In the genomic region with DNA sequence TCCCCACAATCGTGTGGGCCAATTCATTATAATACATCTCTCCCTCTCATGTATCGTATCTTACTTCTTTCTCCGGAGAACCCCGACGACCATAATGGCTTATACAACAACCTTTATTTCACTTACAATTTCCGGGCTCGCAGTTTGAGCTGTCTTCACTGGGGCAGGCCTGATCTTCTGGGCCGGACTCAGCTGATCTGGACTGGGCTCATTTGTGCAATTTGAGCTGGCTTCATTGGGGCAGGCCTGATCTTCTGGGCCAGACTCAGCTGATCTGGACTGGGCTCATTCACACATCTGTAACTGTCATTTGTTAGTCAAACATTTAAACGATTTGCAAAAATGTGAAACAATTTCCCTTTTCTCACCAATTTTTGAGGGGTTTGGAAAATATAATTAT, we compare ENCODE assay signal across 30 cellular contexts.
"Had no signal": no experiment of that assay in that cellular context is flagged by ENCODE, and none has a peak within 500 bp of the region (broad histone marks: within the 10 kb centered on the region; RNA-seq: fewer than 3 reads in every experiment).

No MANE protein-coding gene starts in this region.

- H3K79me2 ChIP-seq: parathyroid adenoma had no signal

- H3K27me3 ChIP-seq: esophagus squamous epithelium, heart right ventricle, sigmoid colon, upper lobe of right lung had no signal

- H3K9ac ChIP-seq: parathyroid adenoma had no signal

- H3K27me3 Mint-ChIP-seq: activated CD4-positive, alpha-beta memory T cell treated with anti-CD3 and anti-CD28 coated beads, Interleukin-2, amount 10 ng/mL, durations not matched to agents 7 days and 5 days; activated CD4-positive, alpha-beta T cell treated with anti-CD3 and anti-CD28 coated beads, Interleukin-2, amount 10 ng/mL, durations not matched to agents 7 days and 5 days; activated naive CD4-positive, alpha-beta T cell treated with anti-CD3 and anti-CD28 coated beads, Interleukin-2, amount 10 ng/mL, durations not matched to agents 7 days and 5 days; activated T-cell treated with anti-CD3 and anti-CD28 coated beads, Interleukin-2, amount 50 U/mL, for 24 hours; stimulated activated memory B cell treated with anti-CD40 and anti-IgM and Interleukin-4, amounts not matched to agents 10 μg/mL and 1 μg/mL and 100 μg/mL, for 72 hours; stimulated activated naive CD8-positive, alpha-beta T cell treated with anti-CD3 and anti-CD28 coated beads, Interleukin-15, amount 100 ng/mL, for 72 hours had no signal

- H3K9me3 ChIP-seq: esophagus squamous epithelium, sigmoid colon, upper lobe of right lung had no signal

- H3K36me3 Mint-ChIP-seq: activated naive CD4-positive, alpha-beta T cell treated with anti-CD3 and anti-CD28 coated beads, Interleukin-2, amount 10 ng/mL, durations not matched to agents 7 days and 5 days; immature natural killer cell; mesothelial cell of epicardium; naive B cell; stimulated activated memory B cell treated with anti-CD40 and anti-IgM and Interleukin-4, amounts not matched to agents 10 μg/mL and 1 μg/mL and 100 μg/mL, for 72 hours had no signal

- H3K4me3 Mint-ChIP-seq: activated CD4-positive, alpha-beta memory T cell treated with anti-CD3 and anti-CD28 coated beads, Interleukin-2, amount 10 ng/mL, durations not matched to agents 7 days and 5 days; activated CD4-positive, alpha-beta T cell treated with anti-CD3 and anti-CD28 coated beads, Interleukin-2, amount 10 ng/mL, durations not matched to agents 7 days and 5 days; activated naive CD4-positive, alpha-beta T cell treated with anti-CD3 and anti-CD28 coated beads, Interleukin-2, amount 10 ng/mL, durations not matched to agents 7 days and 5 days; activated T-cell treated with anti-CD3 and anti-CD28 coated beads, Interleukin-2, amount 50 U/mL, for 24 hours; immature natural killer cell; mesothelial cell of epicardium; naive B cell; nephron progenitor cell; stimulated activated memory B cell treated with anti-CD40 and anti-IgM and Interleukin-4, amounts not matched to agents 10 μg/mL and 1 μg/mL and 100 μg/mL, for 72 hours; stimulated activated naive CD8-positive, alpha-beta T cell treated with anti-CD3 and anti-CD28 coated beads, Interleukin-15, amount 100 ng/mL, for 72 hours had no signal

- DNase-seq: activated CD4-positive, alpha-beta memory T cell treated with anti-CD3 and anti-CD28 coated beads, Interleukin-2, amount 10 ng/mL, durations not matched to agents 7 days and 5 days; activated CD4-positive, alpha-beta T cell treated with anti-CD3 and anti-CD28 coated beads for 1 hour; activated CD4-positive, alpha-beta T cell treated with anti-CD3 and anti-CD28 coated beads, Interleukin-2, amount 10 ng/mL, durations not matched to agents 7 days and 5 days; activated CD8-positive, alpha-beta memory T cell treated with anti-CD3 and anti-CD28 coated beads, Interleukin-2, amount 50 U/mL, for 48 hours; activated gamma-delta T cell; activated naive CD4-positive, alpha-beta T cell treated with anti-CD3 and anti-CD28 coated beads, Interleukin-2, amount 10 ng/mL, durations not matched to agents 7 days and 5 days; activated T-cell treated with anti-CD3 and anti-CD28 coated beads, Interleukin-2, amount 50 U/mL, for 24 hours; amniotic stem cell; central memory CD4-positive, alpha-beta T cell; esophagus squamous epithelium; foreskin melanocyte; heart right ventricle; immature natural killer cell; kidney; left colon; naive B cell; nephron progenitor cell; occipital lobe; psoas muscle; sigmoid colon; small intestine; stimulated activated CD4-positive, alpha-beta T cell treated with anti-CD3 and anti-CD28 coated beads, Interleukin-4, amount 100 ng/mL, for 24 hours; stimulated activated naive CD8-positive, alpha-beta T cell treated with anti-CD3 and anti-CD28 coated beads, Interleukin-15, amount 100 ng/mL, for 72 hours; substantia nigra; T-helper 2 cell; upper lobe of right lung had no signal

- H3K27ac ChIP-seq: epithelial cell of prostate, esophagus squamous epithelium, heart right ventricle, parathyroid adenoma, psoas muscle, sigmoid colon, upper lobe of right lung had no signal

- H3K9me3 Mint-ChIP-seq: activated CD4-positive, alpha-beta T cell treated with anti-CD3 and anti-CD28 coated beads, Interleukin-2, amount 10 ng/mL, durations not matched to agents 7 days and 5 days; activated naive CD4-positive, alpha-beta T cell treated with anti-CD3 and anti-CD28 coated beads, Interleukin-2, amount 10 ng/mL, durations not matched to agents 7 days and 5 days; activated T-cell treated with anti-CD3 and anti-CD28 coated beads, Interleukin-2, amount 50 U/mL, for 24 hours; stimulated activated naive CD8-positive, alpha-beta T cell treated with anti-CD3 and anti-CD28 coated beads, Interleukin-15, amount 100 ng/mL, for 72 hours had no signal

- H3K27ac Mint-ChIP-seq: activated CD4-positive, alpha-beta memory T cell treated with anti-CD3 and anti-CD28 coated beads, Interleukin-2, amount 10 ng/mL, durations not matched to agents 7 days and 5 days; activated CD4-positive, alpha-beta T cell treated with anti-CD3 and anti-CD28 coated beads, Interleukin-2, amount 10 ng/mL, durations not matched to agents 7 days and 5 days; activated naive CD4-positive, alpha-beta T cell treated with anti-CD3 and anti-CD28 coated beads, Interleukin-2, amount 10 ng/mL, durations not matched to agents 7 days and 5 days; activated T-cell treated with anti-CD3 and anti-CD28 coated beads, Interleukin-2, amount 50 U/mL, for 24 hours; immature natural killer cell; mesothelial cell of epicardium; naive B cell; nephron progenitor cell; stimulated activated memory B cell treated with anti-CD40 and anti-IgM and Interleukin-4, amounts not matched to agents 10 μg/mL and 1 μg/mL and 100 μg/mL, for 72 hours; stimulated activated naive CD8-positive, alpha-beta T cell treated with anti-CD3 and anti-CD28 coated beads, Interleukin-15, amount 100 ng/mL, for 72 hours had no signal

- H3K36me3 ChIP-seq: esophagus squamous epithelium, heart right ventricle, sigmoid colon, upper lobe of right lung had no signal

- ATAC-seq: heart right ventricle; left colon; psoas muscle; stimulated activated memory B cell treated with anti-CD40 and anti-IgM and Interleukin-4, amounts not matched to agents 10 μg/mL and 1 μg/mL and 100 μg/mL, for 72 hours; stimulated activated naive CD8-positive, alpha-beta T cell treated with anti-CD3 and anti-CD28 coated beads, Interleukin-15, amount 100 ng/mL, for 72 hours; upper lobe of right lung had no signal

- H2AFZ ChIP-seq: parathyroid adenoma had no signal

- H3K4me1 ChIP-seq: esophagus squamous epithelium, heart right ventricle, psoas muscle, sigmoid colon, upper lobe of right lung had no signal

- H3K4me3 ChIP-seq: esophagus squamous epithelium, heart right ventricle, psoas muscle, sigmoid colon, upper lobe of right lung had no signal

- H3K4me1 Mint-ChIP-seq: activated CD4-positive, alpha-beta memory T cell treated with anti-CD3 and anti-CD28 coated beads, Interleukin-2, amount 10 ng/mL, durations not matched to agents 7 days and 5 days; activated CD4-positive, alpha-beta T cell treated with anti-CD3 and anti-CD28 coated beads, Interleukin-2, amount 10 ng/mL, durations not matched to agents 7 days and 5 days; activated naive CD4-positive, alpha-beta T cell treated with anti-CD3 and anti-CD28 coated beads, Interleukin-2, amount 10 ng/mL, durations not matched to agents 7 days and 5 days; immature natural killer cell; mesothelial cell of epicardium; naive B cell; nephron progenitor cell; stimulated activated memory B cell treated with anti-CD40 and anti-IgM and Interleukin-4, amounts not matched to agents 10 μg/mL and 1 μg/mL and 100 μg/mL, for 72 hours; stimulated activated naive CD8-positive, alpha-beta T cell treated with anti-CD3 and anti-CD28 coated beads, Interleukin-15, amount 100 ng/mL, for 72 hours had no signal
